In genomic region chr15:84736375-84736774, GRCh38 we compare ENCODE assay signal across 9 cellular contexts. TPM values are rescaled to one million over a fixed set of nuclear protein-coding genes. Genes with fewer than 3 reads are reported as not detected.
DNase-seq lines count a peak whose midpoint lies in the region; ATAC-seq and TF ChIP-seq lines count a peak whose summit lies in the region.
"Had no signal": no experiment of that assay in that cellular context is flagged by ENCODE, and none has a peak within 500 bp of the region (broad histone marks: within the 10 kb centered on the region; RNA-seq: fewer than 3 reads in every experiment).

No MANE protein-coding gene starts in this region.

- H3K4me1 ChIP-seq in testis, result no peaks in the 10 kb centered on the region

- H3K4me1 Mint-ChIP-seq in activated B cell treated with CpG ODN at 0.5 μM for 24 hours (peaks cover 42% of the 10 kb centered on the region), immature natural killer cell (peaks cover 43 to 48% of the 10 kb centered on the region in 2 donors)

- no peaks in the 10 kb centered on the region for H3K27me3 ChIP-seq in testis

- no peak for TF ChIP-seq CTCF in GM13977 (IDR thresholded peaks at IDR 0.05; ENCODE audit: extremely low read depth, insufficient read depth, missing control alignments)
- TF ChIP-seq CTCF in activated B cell treated with CpG ODN at 0.5 μM for 24 hours (IDR thresholded peaks at IDR 0.05), result no peak
- no peak for TF ChIP-seq CTCF in testis (IDR thresholded peaks at IDR 0.05)

- H3K36me3 Mint-ChIP-seq in activated B cell treated with CpG ODN at 0.5 μM for 24 hours (ENCODE audit: low read depth) (no peaks in the 10 kb centered on the region), immature natural killer cell (no peaks in the 10 kb centered on the region)
- H3K36me3 Mint-ChIP-seq: brain had no signal

- H3K27ac Mint-ChIP-seq in activated B cell treated with CpG ODN at 0.5 μM for 24 hours (peak overlapping the region; percentile 91), immature natural killer cell (peak overlapping the region; percentile 78 to 89 (median 82))

- POLR2A ChIA-PET in activated B cell treated with CpG ODN at 0.5 μM for 24 hours (lab: Charles Lee), result interaction anchor here (0.6 to 7.6 kb wide), 6 partner anchors 11 to 246 kb away, joined by 3 to 139 read pairs (median 7); partner anchors contain the start of gene SEC11A

- DNase-seq in GM13977 (ENCODE audit: low spot score) (peak; percentile 77), activated B cell treated with CpG ODN at 0.5 μM for 24 hours (no peak), immature natural killer cell (peak; percentile 68 to 79 (median 73)), dedifferentiated amniotic fluid mesenchymal stem cell (ENCODE audit: extremely low spot score) (no peak), Right ventricle myocardium superior (no peak), testis (no peak)
- no peak for DNase-seq in effector CD8-positive, alpha-beta T cell (lab: John Stamatoyannopoulos, UW)

- no peaks in the 10 kb centered on the region for H3K9me3 ChIP-seq in testis

- no peak overlapping the region for H3K27ac ChIP-seq in testis

- no peaks in the 10 kb centered on the region for H3K36me3 ChIP-seq in testis (ENCODE audit: low read depth, missing control alignments)

- H3K4me3 ChIP-seq in testis, result no peak overlapping the region

- H3K27me3 Mint-ChIP-seq in activated B cell treated with CpG ODN at 0.5 μM for 24 hours, result no peaks in the 10 kb centered on the region
- H3K27me3 Mint-ChIP-seq in immature natural killer cell (ENCODE audit: low read depth in 3 of 3), result peaks cover 5 to 7% (median 6%) of the 10 kb centered on the region in 3 donors
- H3K27me3 Mint-ChIP-seq: brain had no signal

- CTCF ChIA-PET in activated B cell treated with CpG ODN at 0.5 μM for 24 hours (lab: Charles Lee), result no interaction called here

- H3K9me3 Mint-ChIP-seq in activated B cell treated with CpG ODN at 0.5 μM for 24 hours (no peaks in the 10 kb centered on the region), immature natural killer cell (no peaks in the 10 kb centered on the region)
- H3K9me3 Mint-ChIP-seq: brain had no signal

- peak; percentile 65 for ATAC-seq in HG02870 (IDR thresholded peaks at IDR 0.05; ENCODE audit: unreplicated experiment)
- ATAC-seq in activated B cell treated with CpG ODN at 0.5 μM for 24 hours (ENCODE audit: low read depth), result peak; percentile 20
- no peak for ATAC-seq in Right ventricle myocardium superior (ENCODE audit: poor library complexity)

- intact Hi-C loops in activated B cell treated with CpG ODN at 0.5 μM for 24 hours (cut with micrococcal nuclease) (no loop called here), Right ventricle myocardium superior (cut with DNase I) (no loop called here), testis (cut with DNase I; ENCODE audit: low total_unique reads) (no loop called here)

- in situ Hi-C loops in GM13977 (cut with MboI; ENCODE audit: low pct_unique_long_range_greater_than_20kb, low sequenced_read_pairs, unreplicated experiment), result no loop called here

- H3K4me3 Mint-ChIP-seq in activated B cell treated with CpG ODN at 0.5 μM for 24 hours (peak overlapping the region; percentile 17), immature natural killer cell (peak overlapping the region; percentile 52 to 72 (median 62))
- H3K4me3 Mint-ChIP-seq: brain had no signal

- TF ChIP-seq POLR2A in testis (IDR thresholded peaks at IDR 0.05), result no peak

- WGBS in testis, 2 donors, result 95 to 97% methylated on average over 5 of the region's 5 CpGs

RNA-seq across cellular contexts. Expression of gene ZNF592, which starts 12.0 kb away (rescaled TPM):
- total RNA-seq in activated B cell treated with CpG ODN at 0.5 μM for 24 hours (40.6 and 44.3 TPM in 2 replicates), Right ventricle myocardium superior (16.3 TPM), testis (10 to 100 TPM; 36.7 to 40.8 TPM)
- polyA plus RNA-seq in immature natural killer cell (1 to 10 TPM; 2.1 to 10.0 (median 2.4) TPM), testis (ENCODE audit: insufficient read depth, low read depth, low replicate concordance) (39.6 TPM)

RNA-seq across cellular contexts. Expression of gene SEC11A, which starts 20.4 kb away (rescaled TPM):
- 68.9 and 71.2 TPM in 2 replicates for total RNA-seq in activated B cell treated with CpG ODN at 0.5 μM for 24 hours
- 100 to 1,000 TPM; 173 to 210 (median 188) TPM for polyA plus RNA-seq in immature natural killer cell
- 82.5 TPM for total RNA-seq in Right ventricle myocardium superior
- total RNA-seq in testis, result 10 to 100 TPM; 67.7 to 88.9 TPM
- 121 TPM for polyA plus RNA-seq in testis (ENCODE audit: insufficient read depth, low read depth, low replicate concordance)

Comparison
In these comparisons a context has a peak if more than half of its experiments do, and no peak if none do; other contexts are left out.
1. DNase-seq: peak in GM13977 (single experiment) and immature natural killer cell (3 of 3); none in activated B cell treated with CpG ODN at 0.5 μM for 24 hours (single experiment), effector CD8-positive, alpha-beta T cell (single experiment), dedifferentiated amniotic fluid mesenchymal stem cell (single experiment), Right ventricle myocardium superior (single experiment) and testis (single experiment).